26 cellular contexts compared by ENCODE assay signal in the genomic region with DNA sequence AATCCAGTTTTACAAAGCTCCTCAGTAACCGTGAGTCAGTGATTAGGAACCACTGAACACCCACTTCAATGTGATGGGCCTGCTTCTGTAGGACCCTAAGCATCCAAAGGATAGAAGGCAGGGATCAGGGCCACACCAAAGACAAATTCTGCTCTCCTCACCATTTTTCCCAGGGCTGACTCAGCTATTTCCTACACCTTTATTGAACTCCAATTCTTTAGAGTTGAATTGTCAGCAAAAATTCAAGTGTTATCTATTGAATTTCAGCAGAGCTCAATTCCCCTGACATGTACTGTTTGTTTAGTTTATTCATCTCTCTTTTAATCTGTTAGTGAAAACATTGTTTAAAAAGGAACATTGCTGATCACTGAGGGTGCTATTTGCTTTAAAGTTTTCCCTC.
"Had no signal": no experiment of that assay in that cellular context is flagged by ENCODE, and none has a peak within 500 bp of the region (broad histone marks: within the 10 kb centered on the region; RNA-seq: fewer than 3 reads in every experiment).

No MANE protein-coding gene starts in this region.

- H3K27me3 ChIP-seq: brain microvascular endothelial cell, Peyer's patch, SJSA1 had no signal

- H3K4me1 ChIP-seq: Peyer's patch, SJSA1 had no signal

- H3K4me3 ChIP-seq: Peyer's patch, SJSA1 had no signal

- H3K4me2 ChIP-seq: SK-N-SH had no signal

- FAIRE-seq: TTC549 had no signal

- DNase-seq: activated CD4-positive, alpha-beta T cell treated with anti-CD3 and anti-CD28 coated beads, Interleukin-2, amount 10 ng/mL, durations not matched to agents 7 days and 5 days; activated CD4-positive, alpha-beta T cell treated with anti-CD3 and anti-CD28 coated beads, Interleukin-2, amount 50 U/mL, for 48 hours; activated CD8-positive, alpha-beta T cell treated with anti-CD3 and anti-CD28 coated beads, Interleukin-2, amount 10 ng/mL, durations not matched to agents 7 days and 5 days; activated gamma-delta T cell; activated naive CD4-positive, alpha-beta T cell treated with anti-CD3 and anti-CD28 coated beads for 36 hours; activated naive CD8-positive, alpha-beta T cell treated with anti-CD3 and anti-CD28 coated beads, Interleukin-2, amount 50 U/mL, for 24 hours; activated T-cell treated with anti-CD3 and anti-CD28 coated beads, Interleukin-2, amount 50 U/mL, for 24 hours; anterior cingulate cortex; brain microvascular endothelial cell; central memory CD4-positive, alpha-beta T cell; NCI-H1092 treated with DMSO at 0.1 percent for 48 hours; NCI-H146; NCI-H2029 treated with DMSO at 0.1 percent for 48 hours; NCI-H2107; NCI-H226; NCI-H510A; NCI-H526; NCI-H748 treated with DMSO at 0.1 percent for 48 hours; NK-92 treated with Interleukin-12 subunit alpha and Interleukin-12 subunit beta, amount 100 ng/mL, for 24 hours; PC-3; Peyer's patch; RPMI8226; SHP77 treated with DMSO at 0.1 percent for 48 hours; SK-N-SH had no signal

- H3K9ac ChIP-seq: SK-N-SH had no signal

- H3K9me3 ChIP-seq: Peyer's patch, SJSA1, SK-N-SH had no signal

- ATAC-seq: activated CD8-positive, alpha-beta T cell treated with anti-CD3 and anti-CD28 coated beads, Interleukin-2, amount 10 ng/mL, durations not matched to agents 7 days and 5 days; activated naive CD8-positive, alpha-beta T cell treated with anti-CD3 and anti-CD28 coated beads, Interleukin-2, amount 50 U/mL, for 24 hours; PC-3 had no signal

- H3K36me3 ChIP-seq: brain microvascular endothelial cell, Peyer's patch, SJSA1 had no signal

- H3K27ac ChIP-seq: brain microvascular endothelial cell, Peyer's patch, SJSA1 had no signal
